8 cellular contexts compared by ENCODE assay signal in the genomic region with DNA sequence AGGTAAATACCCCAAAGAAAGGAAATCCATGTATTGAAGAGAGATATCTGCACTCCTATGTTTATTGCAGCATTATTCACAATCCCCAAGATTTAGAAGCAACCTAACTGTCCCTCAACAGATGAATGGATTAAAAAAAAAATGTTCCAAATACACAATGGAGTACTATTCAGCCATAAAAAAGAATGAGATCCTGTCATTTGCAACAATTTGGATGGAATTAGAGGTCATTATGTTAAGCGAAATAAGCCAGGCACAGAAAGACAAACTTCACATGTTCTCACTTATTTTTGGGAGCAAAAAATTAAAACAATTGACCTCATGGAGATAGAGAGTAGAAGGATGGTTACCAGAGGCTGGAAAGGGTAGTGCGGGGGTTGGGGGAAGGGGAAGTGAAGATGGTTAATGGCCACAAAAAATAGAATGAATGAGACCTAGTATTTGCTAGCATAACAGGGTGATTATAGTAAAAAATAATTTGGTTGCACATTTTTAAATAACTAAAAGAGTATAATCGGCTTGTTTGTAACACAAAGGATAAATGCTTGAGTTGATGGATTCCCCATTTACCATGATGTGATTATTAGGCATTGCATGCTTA. TPM values are rescaled to one million over a fixed set of nuclear protein-coding genes. Genes with fewer than 3 reads are reported as not detected.
DNase-seq lines count a peak whose midpoint lies in the region; ATAC-seq and TF ChIP-seq lines count a peak whose summit lies in the region.

No MANE protein-coding gene starts in this region.

- H3K4me3 Mint-ChIP-seq in Caco-2 (ENCODE audit: unreplicated experiment) (peak overlapping the region; percentile 84), osteocyte (ENCODE audit: unreplicated experiment) (peak overlapping the region; percentile 86)

- POLR2A ChIA-PET in Caco-2 (lab: Charles Lee) = interaction anchor here (0.5 to 1.8 kb wide), 9 partner anchors 10 to 200 kb away, joined by 3 to 14 read pairs (median 4); partner anchors contain the start of genes ZNF44, ZNF443, ZNF490 and ZNF563

- H3K27ac Mint-ChIP-seq in Caco-2 (ENCODE audit: unreplicated experiment) (no peak overlapping the region), osteocyte (ENCODE audit: unreplicated experiment) (no peak overlapping the region)

- H3K4me2 ChIP-seq in OCI-LY3 (ENCODE audit: low read length) = peak overlapping the region; percentile 81

- no TSS peak for BruUV-seq in Caco-2 (replicated peaks; lab: Mats Ljungman, UMichigan)

- peaks cover 6% of the 10 kb centered on the region for H3K9me3 ChIP-seq in Caco-2
- 0 out of 2 replicates have a peak, but pooled peaks cover 3% of the 10 kb centered on the region for H3K9me3 ChIP-seq in OCI-LY3 (ENCODE audit: insufficient read depth, low read length)

- no peak overlapping the region for H2AFZ ChIP-seq in OCI-LY3 (ENCODE audit: low read depth, low read length)

- H3K4me1 ChIP-seq in Caco-2 (no peaks in the 10 kb centered on the region), OCI-LY3 (ENCODE audit: low read length) (peaks cover 3% of the 10 kb centered on the region; the same call in 1 of the 2 replicates)

- H4K20me1 ChIP-seq in OCI-LY3 (ENCODE audit: insufficient read depth, low read length) = no peaks in the 10 kb centered on the region

- H3K4me3 ChIP-seq in Caco-2 (ENCODE audit: low read depth, low read length) (no peak overlapping the region; the same call in 1 of the 2 replicates), OCI-LY3 (ENCODE audit: low read length) (peak overlapping the region; percentile 83), dorsolateral prefrontal cortex (peak overlapping the region in 56 of 59 donors; percentile 63 to 96 (median 80))

- TF ChIP-seq CTCF in Caco-2 (IDR thresholded peaks at IDR 0.05; ENCODE audit: insufficient read depth in 1 of 2, low read depth in 1 of 2, low read length in 1 of 2, severe bottlenecking in 1 of 2, unreplicated experiment in 1 of 2) = no peak
- no peak for TF ChIP-seq CTCF in OCI-LY3 (IDR thresholded peaks at IDR 0.05; ENCODE audit: low read depth, low read length)
- TF ChIP-seq CTCF in dorsolateral prefrontal cortex (IDR thresholded peaks at IDR 0.05 in 54 of 56, conservative IDR thresholded peaks at IDR 0.05 in 2 of 56; ENCODE audit: low read depth in 1 of 56, partially characterized antibody in 56 of 56) = no peak
- no peak for TF ChIP-seq CTCF in osteocyte (IDR thresholded peaks at IDR 0.05)

- H3K36me3 ChIP-seq in Caco-2 (ENCODE audit: control insufficient read depth, insufficient read depth, low read length) (no peaks in the 10 kb centered on the region), OCI-LY3 (replicated peaks; ENCODE audit: low read depth, low read length) (no peaks in the 10 kb centered on the region)

- CTCF ChIA-PET in Caco-2 (lab: Charles Lee) = interaction anchor here (0.5 to 1.0 kb wide), 2 partner anchors 36 to 93 kb away, joined by 4 read pairs; partner anchors contain the start of gene ZNF799

- DNase-seq in Caco-2 (no peak), dorsolateral prefrontal cortex (no peak), osteocyte (ENCODE audit: extremely low spot score, unreplicated experiment) (peak; percentile 2), DMS114 treated with DMSO at 0.1 percent for 48 hours (lab: John Stamatoyannopoulos, UW; ENCODE audit: unreplicated experiment) (no peak)

- ATAC-seq in HG03045 (IDR thresholded peaks at IDR 0.05; ENCODE audit: unreplicated experiment) = no peak
- ATAC-seq in GM21529 (IDR thresholded peaks at IDR 0.05; ENCODE audit: unreplicated experiment) = no peak
- ATAC-seq in HG02840 (IDR thresholded peaks at IDR 0.05; ENCODE audit: low FRiP score, unreplicated experiment) = no peak

- H3K27me3 ChIP-seq in Caco-2 (replicated peaks; ENCODE audit: control insufficient read depth, insufficient read depth, low read length) = no peaks in the 10 kb centered on the region; the same call in 1 of the 2 replicates
- no peaks in the 10 kb centered on the region for H3K27me3 ChIP-seq in OCI-LY3 (ENCODE audit: low read depth, low read length)
- no peaks in the 10 kb centered on the region for H3K27me3 ChIP-seq in dorsolateral prefrontal cortex

- no peaks in the 10 kb centered on the region for H3K79me2 ChIP-seq in OCI-LY3 (ENCODE audit: low read length)

- H3K27ac ChIP-seq in OCI-LY3 (ENCODE audit: low read length) = no peak overlapping the region
- peak overlapping the region in 31 of 59 donors; percentile 59 to 98 (median 91) for H3K27ac ChIP-seq in dorsolateral prefrontal cortex

- H3K9me3 Mint-ChIP-seq in Caco-2 (ENCODE audit: unreplicated experiment) = no peaks in the 10 kb centered on the region
- peaks cover 3% of the 10 kb centered on the region for H3K9me3 Mint-ChIP-seq in osteocyte (ENCODE audit: unreplicated experiment)

- H3K36me3 Mint-ChIP-seq in Caco-2 (ENCODE audit: insufficient read depth, unreplicated experiment) (peaks cover 9% of the 10 kb centered on the region), osteocyte (ENCODE audit: unreplicated experiment) (no peaks in the 10 kb centered on the region)

- H3K9ac ChIP-seq in OCI-LY3 (ENCODE audit: low read length) = peak overlapping the region; percentile 67; the same call in 1 of the 2 replicates

- intact Hi-C loops in Caco-2 (cut with micrococcal nuclease; ENCODE audit: unreplicated experiment) (no loop called here), dorsolateral prefrontal cortex (cut with DNase I) (loop anchor here (2.0 kb wide), 2 partner anchors 54 to 180 kb away; partner anchors contain the start of gene ZNF443 (in 1 of the 2))

- H3K4me1 Mint-ChIP-seq in Caco-2 (ENCODE audit: low read depth, unreplicated experiment) (no peaks in the 10 kb centered on the region), osteocyte (ENCODE audit: unreplicated experiment) (peaks cover 10% of the 10 kb centered on the region)

- H3K27me3 Mint-ChIP-seq in Caco-2 (ENCODE audit: insufficient read depth, unreplicated experiment) = no peaks in the 10 kb centered on the region
- H3K27me3 Mint-ChIP-seq in osteocyte (ENCODE audit: unreplicated experiment) = no peaks in the 10 kb centered on the region

RNA-seq across cellular contexts. Expression of gene ZNF709, which starts 9.7 kb away (rescaled TPM):
- 1.7 and 2.4 TPM in 2 replicates for total RNA-seq in Caco-2 (2022)
- 10 to 100 TPM in 60 of 120 experiments, 1 to 10 TPM in 60; 4.7 to 18.1 (median 9.9) TPM for total RNA-seq in dorsolateral prefrontal cortex
- 3.4 and 3.9 TPM in 2 replicates for total RNA-seq in osteocyte

RNA-seq across cellular contexts. Expression of gene ZNF443, which starts 53.5 kb away (rescaled TPM):
- total RNA-seq in Caco-2 (2022) = 5.1 and 6.1 TPM in 2 replicates
- total RNA-seq in dorsolateral prefrontal cortex = 1 to 10 TPM; 2.2 to 9.7 (median 5.7) TPM
- total RNA-seq in osteocyte = 1.7 and 2.2 TPM in 2 replicates

RNA-seq across cellular contexts. Expression of gene ZNF564, which starts 56.9 kb away (rescaled TPM):
- total RNA-seq in Caco-2 (2022) = 11.1 and 11.6 TPM in 2 replicates
- total RNA-seq in dorsolateral prefrontal cortex = 10 to 100 TPM; 10.2 to 25.8 (median 14.0) TPM
- total RNA-seq in osteocyte = 10.7 and 12.9 TPM in 2 replicates
